In genomic region chrX:155767101-155767878, GRCh38 we compare ENCODE assay signal across 8 cellular contexts.
A peak's percentile ranks its signal among the peaks of the same experiment; 100 is the strongest.
DNase-seq lines count a peak whose midpoint lies in the region; ATAC-seq and TF ChIP-seq lines count a peak whose summit lies in the region.

No MANE protein-coding gene starts in this region.

- peaks cover 42% of the 10 kb centered on the region for H3K4me1 Mint-ChIP-seq in WTC11
- H3K4me1 Mint-ChIP-seq in endothelial cell (ENCODE audit: unreplicated experiment) = no peaks in the 10 kb centered on the region

- peak overlapping the region in 2 of 5 donors; percentile 42 to 48 for H3K9ac ChIP-seq in subcutaneous abdominal adipose tissue (ENCODE audit: low read length in 5 of 5)

- H3K27ac Mint-ChIP-seq in WTC11 (peak overlapping the region; percentile 71; the same call in 1 of the 2 replicates), endothelial cell (ENCODE audit: unreplicated experiment) (peak overlapping the region; percentile 33)

- peak; percentile 68 for DNase-seq in DMS 273 treated with DMSO at 0.1 percent for 48 hours (lab: John Stamatoyannopoulos, UW)
- peak; percentile 92 for DNase-seq in M059J (ENCODE audit: low read depth)
- peak; percentile 42 for DNase-seq in WTC11 (ENCODE audit: low spot score)
- peak; percentile 6 for DNase-seq in endothelial cell (ENCODE audit: low spot score)
- DNase-seq in GM19238 (ENCODE audit: insufficient read length, low spot score) = no peak

- POLR2A ChIA-PET in WTC11 (lab: Charles Lee) = no interaction called here

- ATAC-seq in WTC11 (peak; percentile 82), HG02610 (IDR thresholded peaks at IDR 0.05; ENCODE audit: unreplicated experiment) (no peak)

- H3K36me3 Mint-ChIP-seq in WTC11 (peaks cover 20% of the 10 kb centered on the region), endothelial cell (ENCODE audit: low read depth, unreplicated experiment) (no peaks in the 10 kb centered on the region)

- H3K27ac ChIP-seq in subcutaneous abdominal adipose tissue (ENCODE audit: low read depth, low read length) = peak overlapping the region; percentile 25

- no peak for TF ChIP-seq CTCF in WTC11 (IDR thresholded peaks at IDR 0.05)
- TF ChIP-seq CTCF in endothelial cell (IDR thresholded peaks at IDR 0.05; ENCODE audit: unreplicated experiment) = no peak

- H3K4me3 ChIP-seq in mononuclear cell (ENCODE audit: low read length) = peak overlapping the region; percentile 0
- H3K4me3 ChIP-seq in subcutaneous abdominal adipose tissue (ENCODE audit: low read depth in 1 of 5, low read length in 5 of 5) = peak overlapping the region; percentile 60 to 80 (median 65)

- peaks cover 42% of the 10 kb centered on the region for H3K9me3 Mint-ChIP-seq in WTC11
- H3K9me3 Mint-ChIP-seq in endothelial cell (ENCODE audit: unreplicated experiment) = peaks cover 15% of the 10 kb centered on the region

- H3K4me1 ChIP-seq in mononuclear cell (ENCODE audit: insufficient read depth, low read length) (peaks cover 11% of the 10 kb centered on the region), subcutaneous abdominal adipose tissue (ENCODE audit: control insufficient read depth in 5 of 5, insufficient read depth in 5 of 5, low read length in 5 of 5) (peaks cover 3 to 6% (median 4%) of the 10 kb centered on the region in 5 donors)

- peak overlapping the region; percentile 90 for H3K4me3 Mint-ChIP-seq in WTC11
- H3K4me3 Mint-ChIP-seq in endothelial cell (ENCODE audit: unreplicated experiment) = peak overlapping the region; percentile 89

- H3K36me3 ChIP-seq in subcutaneous abdominal adipose tissue (ENCODE audit: control insufficient read depth in 5 of 5, insufficient read depth in 5 of 5, low read length in 5 of 5) = no peaks in the 10 kb centered on the region

- CTCF ChIA-PET in WTC11 (lab: Charles Lee) = no interaction called here

- H3K27me3 ChIP-seq in mononuclear cell (ENCODE audit: insufficient read depth, low read length) (no peaks in the 10 kb centered on the region), subcutaneous abdominal adipose tissue (ENCODE audit: control insufficient read depth in 5 of 5, insufficient read depth in 4 of 5, low read length in 5 of 5) (no peaks in the 10 kb centered on the region)

- H3K27me3 Mint-ChIP-seq in WTC11 (ENCODE audit: low read depth) (peaks cover under 1% of the 10 kb centered on the region; the same call in 1 of the 2 replicates), endothelial cell (ENCODE audit: unreplicated experiment) (peaks cover 4% of the 10 kb centered on the region)

- no peaks in the 10 kb centered on the region for H3K9me3 ChIP-seq in mononuclear cell (ENCODE audit: low read depth, low read length)
- H3K9me3 ChIP-seq in subcutaneous abdominal adipose tissue (ENCODE audit: control insufficient read depth in 5 of 5, low read length in 5 of 5) = peaks cover 0 to 2% (median 0%) of the 10 kb centered on the region in 5 donors

TF ChIP-seq in WTC11, 78 proteins besides CTCF, POLR2A, EP300 and RAD21:
- TF ChIP-seq NR1H2 (CRISPR knock-in tag; IDR thresholded peaks at IDR 0.05) = no peak
- TF ChIP-seq ZNF263 (CRISPR knock-in tag; IDR thresholded peaks at IDR 0.05; ENCODE audit: low read depth) = 0 out of 2 replicates have a peak, but pooled peaks have one; percentile 54
TF ChIP-seq in WTC11: peak in this region for 1.
